ENCODE assay signal across 1 cellular context in the genomic region with DNA sequence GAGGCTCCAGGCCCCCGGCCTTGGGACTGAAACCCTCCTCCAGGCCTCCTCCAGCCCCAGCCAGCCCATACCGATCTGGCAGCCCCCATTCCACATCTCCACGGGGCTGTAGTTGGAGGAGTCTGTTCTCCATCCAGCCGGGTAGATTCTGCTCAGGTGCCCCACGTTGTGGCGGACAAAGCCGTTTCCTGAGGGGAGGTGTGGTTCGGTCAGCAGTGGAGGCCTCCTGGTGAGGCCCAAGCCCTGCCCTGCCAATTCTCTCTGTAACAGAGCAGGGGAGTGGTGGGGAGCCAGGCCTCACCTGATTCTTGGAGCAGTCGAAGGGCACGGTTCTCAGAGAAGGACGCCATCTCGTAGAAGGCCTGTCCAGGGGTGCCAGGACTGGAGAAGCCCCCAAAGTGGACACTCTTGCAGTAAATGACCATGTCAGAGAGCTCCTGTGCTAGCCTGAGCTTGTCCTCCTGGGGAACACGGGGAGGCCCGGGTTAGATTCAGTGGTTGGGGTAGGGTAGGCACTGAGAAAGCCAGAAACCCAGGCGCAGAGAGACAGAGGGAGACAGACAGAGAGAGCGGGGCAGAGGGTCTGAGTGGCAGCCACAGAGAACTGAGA.
TF ChIP-seq lines count a peak whose summit lies in the region.

No MANE protein-coding gene starts in this region.

TF ChIP-seq in H1, 55 proteins besides CTCF, POLR2A, EP300 and RAD21:
- no peak for TF ChIP-seq KDM5A (IDR thresholded peaks at IDR 0.05; ENCODE audit: low read length)
- TF ChIP-seq KDM4A (IDR thresholded peaks at IDR 0.05; ENCODE audit: low read depth, low read length, severe bottlenecking), result no peak
- TF ChIP-seq RFX5 (IDR thresholded peaks at IDR 0.05; ENCODE audit: borderline replicate concordance, low read depth, low read length), result no peak
